ENCODE assay signal across 23 cellular contexts in genomic region chr9:81374881-81375280, GRCh38.
DNase-seq lines count a peak whose midpoint lies in the region; ATAC-seq, FAIRE-seq and TF ChIP-seq lines count a peak whose summit lies in the region.
"Had no signal": no experiment of that assay in that cellular context is flagged by ENCODE, and none has a peak within 500 bp of the region (broad histone marks: within the 10 kb centered on the region; RNA-seq: fewer than 3 reads in every experiment).

No MANE protein-coding gene starts in this region.

- H3K4me3 Mint-ChIP-seq in MCF 10A (ENCODE audit: unreplicated experiment), result no peak overlapping the region
- H3K4me3 Mint-ChIP-seq in astrocyte (ENCODE audit: unreplicated experiment), result no peak overlapping the region
- H3K4me3 Mint-ChIP-seq: HFFc6 had no signal

- H3K4me1 Mint-ChIP-seq in MCF 10A (ENCODE audit: insufficient read depth, unreplicated experiment), result no peaks in the 10 kb centered on the region
- peaks cover 14% of the 10 kb centered on the region for H3K4me1 Mint-ChIP-seq in astrocyte (ENCODE audit: low read depth, unreplicated experiment)

- POLR2A ChIA-PET in MCF 10A (lab: Yijun Ruan, JAX), result no interaction called here

- no peaks in the 10 kb centered on the region for H3K4me1 ChIP-seq in mammary epithelial cell (ENCODE audit: insufficient read depth, low read length)
- H3K4me1 ChIP-seq in astrocyte (ENCODE audit: insufficient read depth, low read length), result peaks cover 5% of the 10 kb centered on the region
- H3K4me1 ChIP-seq in right cardiac atrium (ENCODE audit: control insufficient read depth, insufficient read depth, low read length), result peaks cover 8% of the 10 kb centered on the region
- no peaks in the 10 kb centered on the region for H3K4me1 ChIP-seq in uterus
- H3K4me1 ChIP-seq in vagina, result no peaks in the 10 kb centered on the region

- dilution Hi-C loops in mammary epithelial cell (cut with HindIII; ENCODE audit: low sequenced_read_pairs), result no loop called here

- H3K27me3 ChIP-seq in mammary epithelial cell (ENCODE audit: insufficient read depth, low read length) (no peaks in the 10 kb centered on the region), astrocyte (ENCODE audit: insufficient read depth, low read length) (no peaks in the 10 kb centered on the region), right cardiac atrium (ENCODE audit: control insufficient read depth, insufficient read depth) (no peaks in the 10 kb centered on the region), uterus (no peaks in the 10 kb centered on the region), vagina (no peaks in the 10 kb centered on the region)
- H3K27me3 ChIP-seq: adrenal gland, tibial artery had no signal

- H3K9ac ChIP-seq in mammary epithelial cell (ENCODE audit: insufficient read depth, low read length) (no peak overlapping the region), astrocyte (ENCODE audit: low read length) (no peak overlapping the region)

- in situ Hi-C loops in mammary epithelial cell (cut with MboI; ENCODE audit: low sequenced_read_pairs in 2 of 2), result loop anchor here in 1 of 2 donors (25.0 kb wide), 1 partner anchor 238 kb away; no protein-coding TSS in a partner anchor

- H3K79me2 ChIP-seq in mammary epithelial cell (ENCODE audit: insufficient read depth, low read length) (no peaks in the 10 kb centered on the region), astrocyte (ENCODE audit: insufficient read depth, low read length) (no peaks in the 10 kb centered on the region)

- H3K36me3 Mint-ChIP-seq in MCF 10A (ENCODE audit: insufficient read depth, unreplicated experiment), result no peaks in the 10 kb centered on the region
- H3K36me3 Mint-ChIP-seq in astrocyte (ENCODE audit: low read depth, unreplicated experiment), result peaks cover 1% of the 10 kb centered on the region

- TF ChIP-seq CTCF in mammary epithelial cell (conservative IDR thresholded peaks at IDR 0.05 in 1 of 2, IDR thresholded peaks at IDR 0.05 in 1 of 2; ENCODE audit: extremely low read depth in 1 of 2, insufficient read depth in 1 of 2, low read depth in 1 of 2, low read length in 2 of 2), result no peak
- TF ChIP-seq CTCF in MCF 10A (IDR thresholded peaks at IDR 0.05; ENCODE audit: unreplicated experiment), result no peak
- no peak for TF ChIP-seq CTCF in astrocyte (IDR thresholded peaks at IDR 0.05; ENCODE audit: insufficient read depth, low read depth, low read length)
- no peak for TF ChIP-seq CTCF in uterus (IDR thresholded peaks at IDR 0.05)
- no peak for TF ChIP-seq CTCF in vagina (IDR thresholded peaks at IDR 0.05)

- intact Hi-C loops in mammary epithelial cell (cut with micrococcal nuclease) (no loop called here), MCF 10A (cut with micrococcal nuclease) (no loop called here), right cardiac atrium (cut with DNase I) (no loop called here), uterus (cut with DNase I; ENCODE audit: low total_unique reads) (no loop called here), vagina (cut with DNase I) (no loop called here)

- H3K27ac Mint-ChIP-seq in MCF 10A (ENCODE audit: low read depth, unreplicated experiment) (no peak overlapping the region), astrocyte (ENCODE audit: unreplicated experiment) (no peak overlapping the region)
- H3K27ac Mint-ChIP-seq: HFFc6 had no signal

- WGBS in mammary epithelial cell (ENCODE audit: low coverage, missing lambda C conversion rate), result no CpG with 5 or more reads among the region's 2 CpGs
- 29% methylated on average over 2 of the region's 2 CpGs for WGBS in right cardiac atrium

- peak; percentile 38 for DNase-seq in mammary epithelial cell
- no peak for DNase-seq in MCF 10A (ENCODE audit: unreplicated experiment)
- DNase-seq in astrocyte (ENCODE audit: low read depth), result peak; percentile 61
- no peak for DNase-seq in right cardiac atrium
- DNase-seq in uterus, result no peak
- no peak for DNase-seq in vagina (ENCODE audit: extremely low spot score in 2 of 2)
- DNase-seq: 8988T; activated CD4-positive, CD25-positive, alpha-beta regulatory T cell treated with anti-CD3 and anti-CD28 coated beads, Interleukin-2, amount 50 U/mL, for 72 hours; activated CD8-positive, alpha-beta memory T cell treated with anti-CD3 and anti-CD28 coated beads, Interleukin-2, amount 50 U/mL, for 4 hours; activated effector memory CD4-positive, alpha-beta T cell treated with anti-CD3 and anti-CD28 coated beads, Interleukin-2, amount 50 U/mL, for 16 hours; adrenal gland; HFFc6; left colon; NCI-H2081; NCI-H524; posterior cingulate gyrus; stimulated activated CD4-positive, alpha-beta T cell treated with anti-CD3 and anti-CD28 coated beads, Interleukin-12 subunit alpha, Interleukin-12 subunit beta, amount 100 ng/mL, for 4 hours; stimulated activated naive CD4-positive, alpha-beta T cell; tibial artery had no signal

- BruUV-seq in mammary epithelial cell (replicated peaks; lab: Mats Ljungman, UMichigan) (no TSS peak), MCF 10A (replicated peaks; lab: Mats Ljungman, UMichigan) (no TSS peak)

- H4K20me1 ChIP-seq in mammary epithelial cell (ENCODE audit: insufficient read depth, low read length) (no peaks in the 10 kb centered on the region), astrocyte (ENCODE audit: insufficient read depth, low read length) (no peaks in the 10 kb centered on the region)

- no peaks in the 10 kb centered on the region for H3K9me3 Mint-ChIP-seq in MCF 10A (ENCODE audit: unreplicated experiment)
- peaks cover 8% of the 10 kb centered on the region for H3K9me3 Mint-ChIP-seq in astrocyte (ENCODE audit: unreplicated experiment)
- H3K9me3 Mint-ChIP-seq: HFFc6 had no signal

- H2AFZ ChIP-seq in mammary epithelial cell (ENCODE audit: low read depth, low read length) (no peak overlapping the region), astrocyte (ENCODE audit: low read depth, low read length) (no peak overlapping the region)

- no peaks in the 10 kb centered on the region for H3K36me3 ChIP-seq in mammary epithelial cell (ENCODE audit: insufficient read depth, low read length)
- H3K36me3 ChIP-seq in astrocyte (ENCODE audit: insufficient read depth, low read length), result no peaks in the 10 kb centered on the region
- no peaks in the 10 kb centered on the region for H3K36me3 ChIP-seq in uterus
- H3K36me3 ChIP-seq in vagina, result no peaks in the 10 kb centered on the region
- H3K36me3 ChIP-seq: adrenal gland, tibial artery had no signal

- H3K27me3 Mint-ChIP-seq in MCF 10A (ENCODE audit: insufficient read depth, unreplicated experiment) (no peaks in the 10 kb centered on the region), astrocyte (ENCODE audit: low read depth, unreplicated experiment) (peaks cover 2% of the 10 kb centered on the region)

- H3K4me2 ChIP-seq in mammary epithelial cell (ENCODE audit: insufficient read depth, low read depth, low read length), result no peak overlapping the region
- H3K4me2 ChIP-seq in astrocyte (ENCODE audit: low read length), result no peak overlapping the region

- FAIRE-seq in astrocyte (lab: Jason Lieb, UNC), result no peak
- FAIRE-seq: endometrium had no signal

- ATAC-seq in right cardiac atrium (peak in 1 of 2 donors; percentile 52), HG02852 (IDR thresholded peaks at IDR 0.05; ENCODE audit: unreplicated experiment) (no peak), HG03432 (IDR thresholded peaks at IDR 0.05; ENCODE audit: unreplicated experiment) (no peak)
- ATAC-seq: left colon had no signal

- TF ChIP-seq POLR2A in uterus (IDR thresholded peaks at IDR 0.05) (no peak), vagina (IDR thresholded peaks at IDR 0.05) (no peak)

- no peaks in the 10 kb centered on the region for H3K9me3 ChIP-seq in mammary epithelial cell (replicated peaks; ENCODE audit: insufficient read depth, low read length)
- no peaks in the 10 kb centered on the region for H3K9me3 ChIP-seq in astrocyte (ENCODE audit: insufficient read depth, low read depth, low read length)
- no peaks in the 10 kb centered on the region for H3K9me3 ChIP-seq in right cardiac atrium (ENCODE audit: control insufficient read depth, low read length)
- no peaks in the 10 kb centered on the region for H3K9me3 ChIP-seq in uterus
- no peaks in the 10 kb centered on the region for H3K9me3 ChIP-seq in vagina
- H3K9me3 ChIP-seq: adrenal gland, tibial artery had no signal

- CTCF ChIA-PET in mammary epithelial cell (lab: Charles Lee; ENCODE audit: low non-redundant PET) (no interaction called here), MCF 10A (lab: Yijun Ruan, JAX) (interaction anchor here (0.7 kb wide), 1 partner anchor 688 kb away, joined by 4 read pairs; no protein-coding TSS in a partner anchor)

- no peak overlapping the region for H3K27ac ChIP-seq in mammary epithelial cell (ENCODE audit: insufficient read depth, low read depth, low read length)
- no peak overlapping the region for H3K27ac ChIP-seq in astrocyte (ENCODE audit: low read depth, low read length)
- H3K27ac ChIP-seq in right cardiac atrium (ENCODE audit: low read length), result peak overlapping the region; percentile 34
- H3K27ac ChIP-seq in uterus, result peak overlapping the region; percentile 3 to 6
- H3K27ac ChIP-seq in vagina, result no peak overlapping the region
- H3K27ac ChIP-seq: C4-2B, tibial artery had no signal

- no peak overlapping the region for H3K4me3 ChIP-seq in mammary epithelial cell (replicated peaks in 1 of 3; ENCODE audit: insufficient read depth in 1 of 3, low read depth in 2 of 3, low read length in 3 of 3)
- H3K4me3 ChIP-seq in astrocyte (ENCODE audit: insufficient read depth, low read depth, low read length), result no peak overlapping the region
- H3K4me3 ChIP-seq in right cardiac atrium (ENCODE audit: low read length), result no peak overlapping the region
- H3K4me3 ChIP-seq in uterus, result no peak overlapping the region
- no peak overlapping the region for H3K4me3 ChIP-seq in vagina
- H3K4me3 ChIP-seq: adrenal gland, tibial artery had no signal

Comparison
In these comparisons a context has a peak if more than half of its experiments do, and no peak if none do; other contexts are left out.
1. DNase-seq: peak in mammary epithelial cell (single experiment) and astrocyte (single experiment); none in MCF 10A (single experiment), right cardiac atrium (0 of 3), uterus (0 of 2) and vagina (0 of 2).
2. H3K27ac ChIP-seq: peak in right cardiac atrium (single experiment) and uterus (2 of 2); none in mammary epithelial cell (single experiment), astrocyte (single experiment) and vagina (single experiment).